Comparison of ENCODE assay signal across 17 cellular contexts in genomic region chr2:13014783-13015182, GRCh38.
DNase-seq lines count a peak whose midpoint lies in the region; ATAC-seq, FAIRE-seq and TF ChIP-seq lines count a peak whose summit lies in the region.
"Had no signal": no experiment of that assay in that cellular context is flagged by ENCODE, and none has a peak within 500 bp of the region (broad histone marks: within the 10 kb centered on the region; RNA-seq: fewer than 3 reads in every experiment).

No MANE protein-coding gene starts in this region.

- no peaks in the 10 kb centered on the region for H3K36me3 Mint-ChIP-seq in chondrocyte (ENCODE audit: low read depth)

- TF ChIP-seq CTCF in HepG2 (CRISPR knock-in tag; IDR thresholded peaks at IDR 0.05) (no peak), right lobe of liver (IDR thresholded peaks at IDR 0.05) (no peak), foreskin fibroblast (IDR thresholded peaks at IDR 0.05; ENCODE audit: low read depth, low read length) (no peak), chondrocyte (IDR thresholded peaks at IDR 0.05) (no peak)

- FAIRE-seq in HepG2 (lab: Jason Lieb, UNC), result no peak
- FAIRE-seq: A204.1, GM12878, H1 had no signal

- H3K4me3 ChIP-seq in HepG2 (replicated peaks in 1 of 3; ENCODE audit: insufficient read depth in 1 of 3, low read depth in 2 of 3, low read length in 3 of 3), result no peak overlapping the region
- no peak overlapping the region for H3K4me3 ChIP-seq in right lobe of liver
- H3K4me3 ChIP-seq in foreskin fibroblast (ENCODE audit: low read depth in 1 of 2, low read length in 2 of 2), result no peak overlapping the region
- H3K4me3 ChIP-seq: GM12878, PC-9 had no signal

- H3K9me3 Mint-ChIP-seq in chondrocyte (ENCODE audit: low read depth), result no peaks in the 10 kb centered on the region
- H3K9me3 Mint-ChIP-seq: CD4-positive, alpha-beta T cell had no signal

- H3K79me2 ChIP-seq in HepG2 (ENCODE audit: insufficient read depth, low read length), result no peaks in the 10 kb centered on the region

- H3K9me3 ChIP-seq in HepG2 (ENCODE audit: low read length) (no peaks in the 10 kb centered on the region), right lobe of liver (no peaks in the 10 kb centered on the region)

- no peak overlapping the region for H2AFZ ChIP-seq in HepG2 (ENCODE audit: low read length)
- H2AFZ ChIP-seq: PC-9 had no signal

- POLR2A ChIA-PET in HepG2 (lab: Yijun Ruan, JAX), result no interaction called here

- H3K27me3 ChIP-seq in HepG2 (ENCODE audit: control insufficient read depth in 1 of 2, insufficient read depth in 2 of 2, low read length in 2 of 2) (no peaks in the 10 kb centered on the region), right lobe of liver (no peaks in the 10 kb centered on the region)

- no TSS peak for BruUV-seq in HepG2 (replicated peaks; lab: Mats Ljungman, UMichigan)

- no peak overlapping the region for H3K27ac Mint-ChIP-seq in chondrocyte (ENCODE audit: unreplicated experiment)
- H3K27ac Mint-ChIP-seq: CD4-positive, alpha-beta T cell had no signal

- H3K4me1 ChIP-seq in HepG2 (ENCODE audit: insufficient read depth, low read length), result no peaks in the 10 kb centered on the region
- H3K4me1 ChIP-seq in right lobe of liver, result no peaks in the 10 kb centered on the region

- no peaks in the 10 kb centered on the region for H3K27me3 Mint-ChIP-seq in chondrocyte (ENCODE audit: low read depth)

- no peak for TF ChIP-seq RAD21 in HepG2 (CRISPR knock-in tag; IDR thresholded peaks at IDR 0.05)

- ATAC-seq in HepG2 (no peak), right lobe of liver (no peak), GM21367 (IDR thresholded peaks at IDR 0.05; ENCODE audit: unreplicated experiment) (no peak)
- ATAC-seq: GM12878 had no signal

- H3K27ac ChIP-seq in HepG2 (ENCODE audit: extremely low read length, insufficient read depth, low read length) (no peak overlapping the region), right lobe of liver (no peak overlapping the region)
- H3K27ac ChIP-seq: PC-9 had no signal

- H3K36me3 ChIP-seq in HepG2 (replicated peaks in 1 of 2; ENCODE audit: control insufficient read depth in 1 of 2, insufficient read depth in 2 of 2, low read length in 2 of 2) (no peaks in the 10 kb centered on the region), right lobe of liver (no peaks in the 10 kb centered on the region)

- intact Hi-C loops in HepG2 (cut with micrococcal nuclease; ENCODE audit: unreplicated experiment) (no loop called here), right lobe of liver (cut with DNase I) (no loop called here)

- H4K20me1 ChIP-seq in HepG2 (ENCODE audit: insufficient read depth, low read length), result no peaks in the 10 kb centered on the region

- CTCF ChIA-PET in HepG2 (lab: Yijun Ruan, JAX; ENCODE audit: low intra/inter-chr PET ratio, low total read pairs), result no interaction called here

- H3K4me2 ChIP-seq in HepG2 (ENCODE audit: low read depth, low read length), result no peak overlapping the region
- H3K4me2 ChIP-seq: PC-9 had no signal

- no peaks in the 10 kb centered on the region for H3K4me1 Mint-ChIP-seq in chondrocyte (ENCODE audit: low read depth)

- WGBS in HepG2 (ENCODE audit: low lambda C conversion rate), result 98% methylated on average over 3 of the region's 3 CpGs
- 96% methylated on average over 3 of the region's 3 CpGs for WGBS in right lobe of liver (ENCODE audit: insufficient coverage, low coverage, low lambda C conversion rate, missing lambda C conversion rate)

- TF ChIP-seq POLR2A in HepG2 (IDR thresholded peaks at IDR 0.05; ENCODE audit: insufficient read depth in 1 of 2, low read depth in 2 of 2, low read length in 2 of 2) (no peak), right lobe of liver (IDR thresholded peaks at IDR 0.05) (no peak)

- in situ Hi-C loops in HepG2 (cut with HindIII; ENCODE audit: extremely low pct_ligation_motif_present, low pct_unique_long_range_greater_than_20kb), result no loop called here

- TF ChIP-seq EP300 in HepG2 (IDR thresholded peaks at IDR 0.05; ENCODE audit: low read depth in 2 of 2, low read length in 2 of 2) (no peak), HepG2 (CRISPR knock-in tag; IDR thresholded peaks at IDR 0.05; ENCODE audit: borderline replicate concordance) (no peak)

- DNase-seq in HepG2 (ENCODE audit: low spot score) (no peak), right lobe of liver (no peak), NCI-H748 (lab: John Stamatoyannopoulos, UW; ENCODE audit: unreplicated experiment) (peak; percentile 87), foreskin fibroblast (peak; percentile 4 to 62), chondrocyte (ENCODE audit: low spot score) (no peak), NCI-H226 (no peak)
- DNase-seq: CD4-positive, alpha-beta T cell; IMR-90; NCI-H1694 treated with DMSO at 0.1 percent for 48 hours; NCI-H2171; NCI-H82; PC-9; SW 1271 had no signal

- no peak overlapping the region for H3K4me3 Mint-ChIP-seq in chondrocyte (ENCODE audit: unreplicated experiment)
- H3K4me3 Mint-ChIP-seq: CD4-positive, alpha-beta T cell had no signal

- no peak overlapping the region for H3K9ac ChIP-seq in HepG2 (ENCODE audit: insufficient read depth, low read depth, low read length)

TF ChIP-seq in HepG2, 621 proteins besides CTCF, POLR2A, EP300 and RAD21:
- no peak for TF ChIP-seq ZNF143 (CRISPR knock-in tag; IDR thresholded peaks at IDR 0.05)
- TF ChIP-seq MNT (IDR thresholded peaks at IDR 0.05), result peak; percentile 38; the same call in 1 of the 2 replicates
- TF ChIP-seq POLR2G (IDR thresholded peaks at IDR 0.05; ENCODE audit: low read depth, low read length), result no peak

Comparison
In these comparisons a context has a peak if more than half of its experiments do, and no peak if none do; other contexts are left out.
1. DNase-seq: peak in NCI-H748 (single experiment) and foreskin fibroblast (2 of 2); none in HepG2 (single experiment), right lobe of liver (0 of 3), chondrocyte (single experiment) and NCI-H226 (single experiment).